8 cellular contexts compared by ENCODE assay signal in genomic region chr5:72817076-72817476, GRCh38. TPM values are rescaled to one million over a fixed set of nuclear protein-coding genes. Genes with fewer than 3 reads are reported as not detected.
DNase-seq lines count a peak whose midpoint lies in the region; ATAC-seq, FAIRE-seq and TF ChIP-seq lines count a peak whose summit lies in the region.

No MANE protein-coding gene starts in this region.

- ATAC-seq in GM19351 (IDR thresholded peaks at IDR 0.05; ENCODE audit: unreplicated experiment), result peak; percentile 27
- peak; percentile 29 for ATAC-seq in HG03378 (IDR thresholded peaks at IDR 0.05; ENCODE audit: unreplicated experiment)

- H3K27ac Mint-ChIP-seq in CD8-positive, alpha-beta memory T cell, result peak overlapping the region; percentile 88 to 98 (median 93)

- peaks cover 17 to 32% (median 31%) of the 10 kb centered on the region in 3 donors for H3K4me1 Mint-ChIP-seq in CD8-positive, alpha-beta memory T cell

- H3K27ac ChIP-seq in CD8-positive, alpha-beta memory T cell (ENCODE audit: low read depth, low read length), result peak overlapping the region; percentile 81

- peaks cover 8 to 15% of the 10 kb centered on the region in 2 donors for H3K27me3 Mint-ChIP-seq in CD8-positive, alpha-beta memory T cell

- H3K4me1 ChIP-seq in CD8-positive, alpha-beta memory T cell (ENCODE audit: insufficient read depth, low read length), result peaks cover 17% of the 10 kb centered on the region

- H3K27me3 ChIP-seq in CD8-positive, alpha-beta memory T cell (ENCODE audit: insufficient read depth, low read length, poor library complexity, severe bottlenecking), result peaks cover 5% of the 10 kb centered on the region
- no peaks in the 10 kb centered on the region for H3K27me3 ChIP-seq in bronchial epithelial cell (ENCODE audit: control insufficient read depth, insufficient read depth, low read length)

- H3K36me3 ChIP-seq in CD8-positive, alpha-beta memory T cell (ENCODE audit: insufficient read depth, low read length), result no peaks in the 10 kb centered on the region
- peaks cover 1% of the 10 kb centered on the region for H3K36me3 ChIP-seq in bronchial epithelial cell (ENCODE audit: control insufficient read depth, insufficient read depth, low read length)

- CTCF ChIA-PET in CD8-positive, alpha-beta memory T cell (lab: Charles Lee), result interaction anchor here (0.8 to 3.3 kb wide), 7 partner anchors 11 to 634 kb away, joined by 3 to 22 read pairs (median 3); partner anchors contain the start of gene FCHO2

- H3K4me3 ChIP-seq in CD8-positive, alpha-beta memory T cell (ENCODE audit: low read length), result peak overlapping the region; percentile 74
- peak overlapping the region; percentile 88 for H3K4me3 ChIP-seq in bronchial epithelial cell (ENCODE audit: low read depth, low read length)

- no peak for TF ChIP-seq CTCF in bronchial epithelial cell (IDR thresholded peaks at IDR 0.05; ENCODE audit: insufficient read depth, low read length, severe bottlenecking)

- POLR2A ChIA-PET in CD8-positive, alpha-beta memory T cell (lab: Charles Lee), result interaction anchor here (1.4 kb wide), 1 partner anchor 31 kb away, joined by 5 read pairs; no protein-coding TSS in a partner anchor

- no peaks in the 10 kb centered on the region for H3K9me3 ChIP-seq in CD8-positive, alpha-beta memory T cell (ENCODE audit: low read length)

- no peaks in the 10 kb centered on the region for H3K9me3 Mint-ChIP-seq in CD8-positive, alpha-beta memory T cell

- FAIRE-seq in bronchial epithelial cell (lab: Jason Lieb, UNC), result no peak

- peak overlapping the region; percentile 88 to 95 (median 93) for H3K4me3 Mint-ChIP-seq in CD8-positive, alpha-beta memory T cell

- DNase-seq in CD8-positive, alpha-beta memory T cell, result peak in 2 of 5 donors; percentile 6 to 61
- DNase-seq in SW480 (ENCODE audit: low spot score) (peak; percentile 46), bronchial epithelial cell (ENCODE audit: low read depth) (peak; percentile 49), islet precursor cell (peak; percentile 81), NCI-H1105 (lab: John Stamatoyannopoulos, UW) (no peak)
- peak; percentile 7 for DNase-seq in stimulated activated CD4-positive, alpha-beta T cell treated with anti-CD3 and anti-CD28 coated beads, Interleukin-12 subunit alpha, Interleukin-12 subunit beta, amount 100 ng/mL, for 4 hours

- peaks cover 0 to 6% (median 0%) of the 10 kb centered on the region in 3 donors for H3K36me3 Mint-ChIP-seq in CD8-positive, alpha-beta memory T cell

RNA-seq across cellular contexts. Expression of gene TNPO1, which starts 0.6 kb away (rescaled TPM):
- total RNA-seq in CD8-positive, alpha-beta memory T cell, result 100 to 1,000 TPM; 134 to 137 TPM
- 49.7 TPM for polyA plus RNA-seq in CD8-positive, alpha-beta memory T cell
- total RNA-seq in bronchial epithelial cell, result 265 and 329 TPM in 2 replicates
